In genomic region chr1:224325959-224326358, GRCh38 we compare ENCODE assay signal across 30 cellular contexts.
"Had no signal": no experiment of that assay in that cellular context is flagged by ENCODE, and none has a peak within 500 bp of the region (broad histone marks: within the 10 kb centered on the region; RNA-seq: fewer than 3 reads in every experiment).

No MANE protein-coding gene starts in this region.

- H3K36me3 ChIP-seq: cardiac muscle cell had no signal

- H3K9ac ChIP-seq: SK-N-SH had no signal

- H3K9me3 ChIP-seq: ascending aorta, Peyer's patch, SJSA1, SK-N-SH had no signal

- H3K27me3 Mint-ChIP-seq: activated B cell treated with CpG ODN at 0.5 μM for 24 hours; activated CD8-positive, alpha-beta T cell treated with anti-CD3 and anti-CD28 coated beads for 36 hours; activated naive CD4-positive, alpha-beta T cell treated with anti-CD3 and anti-CD28 coated beads, Interleukin-2, amount 50 U/mL, for 24 hours; activated naive CD8-positive, alpha-beta T cell treated with anti-CD3 and anti-CD28 coated beads, Interleukin-2, amount 10 ng/mL, durations not matched to agents 7 days and 5 days; activated T-helper 17 cell treated with anti-CD3 and anti-CD28 coated beads, Interleukin-2, amount 50 U/mL, for 72 hours; central memory CD8-positive, alpha-beta T cell had no signal

- H3K4me3 ChIP-seq: ascending aorta, cardiac muscle cell, Peyer's patch, SJSA1 had no signal

- H3K4me3 Mint-ChIP-seq: activated B cell treated with CpG ODN at 0.5 μM for 24 hours; activated CD8-positive, alpha-beta T cell treated with anti-CD3 and anti-CD28 coated beads for 36 hours; activated naive CD4-positive, alpha-beta T cell treated with anti-CD3 and anti-CD28 coated beads, Interleukin-2, amount 50 U/mL, for 24 hours; activated naive CD8-positive, alpha-beta T cell treated with anti-CD3 and anti-CD28 coated beads, Interleukin-2, amount 10 ng/mL, durations not matched to agents 7 days and 5 days; activated T-cell treated with anti-CD3 and anti-CD28 coated beads, Interleukin-2, amount 50 U/mL, for 72 hours; activated T-helper 17 cell treated with anti-CD3 and anti-CD28 coated beads, Interleukin-2, amount 50 U/mL, for 72 hours; central memory CD8-positive, alpha-beta T cell; T-helper 1 cell treated with Interleukin-12 subunit alpha and Interleukin-12 subunit beta and Interleukin-4 antibody, amounts not matched to agents 30 μg/mL and 1 μg/mL, for 36 hours had no signal

- H3K27me3 ChIP-seq: ascending aorta, cardiac muscle cell, Peyer's patch, SJSA1 had no signal

- H3K27ac ChIP-seq: ascending aorta, cardiac muscle cell, Peyer's patch, SJSA1 had no signal

- H3K4me2 ChIP-seq: SK-N-SH had no signal

- H3K9me3 Mint-ChIP-seq: activated B cell treated with CpG ODN at 0.5 μM for 24 hours; activated CD8-positive, alpha-beta T cell treated with anti-CD3 and anti-CD28 coated beads for 36 hours; activated naive CD4-positive, alpha-beta T cell treated with anti-CD3 and anti-CD28 coated beads, Interleukin-2, amount 50 U/mL, for 24 hours; activated naive CD8-positive, alpha-beta T cell treated with anti-CD3 and anti-CD28 coated beads, Interleukin-2, amount 10 ng/mL, durations not matched to agents 7 days and 5 days; activated T-cell treated with anti-CD3 and anti-CD28 coated beads, Interleukin-2, amount 50 U/mL, for 72 hours; activated T-helper 17 cell treated with anti-CD3 and anti-CD28 coated beads, Interleukin-2, amount 50 U/mL, for 72 hours; central memory CD8-positive, alpha-beta T cell; T-helper 1 cell treated with Interleukin-12 subunit alpha and Interleukin-12 subunit beta and Interleukin-4 antibody, amounts not matched to agents 30 μg/mL and 1 μg/mL, for 36 hours had no signal

- ATAC-seq: activated CD8-positive, alpha-beta T cell treated with anti-CD3 and anti-CD28 coated beads for 36 hours; activated T-cell treated with anti-CD3 and anti-CD28 coated beads, Interleukin-2, amount 50 U/mL, for 72 hours; activated T-helper 17 cell treated with anti-CD3 and anti-CD28 coated beads, Interleukin-2, amount 50 U/mL, for 72 hours; PC-3 had no signal

- DNase-seq: activated B cell treated with CpG ODN at 0.5 μM for 24 hours; activated CD4-positive, alpha-beta T cell treated with anti-CD3 and anti-CD28 coated beads for 4 hours; activated CD4-positive, CD25-positive, alpha-beta regulatory T cell treated with anti-CD3 and anti-CD28 coated beads, Interleukin-2, amount 50 U/mL, for 72 hours; activated CD8-positive, alpha-beta T cell treated with anti-CD3 and anti-CD28 coated beads for 36 hours; activated effector memory CD4-positive, alpha-beta T cell treated with anti-CD3 and anti-CD28 coated beads, Interleukin-2, amount 50 U/mL, for 16 hours; activated naive CD4-positive, alpha-beta T cell treated with Interleukin-2 at 50 U/mL for 16 hours; activated naive CD8-positive, alpha-beta T cell treated with anti-CD3 and anti-CD28 coated beads, Interleukin-2, amount 10 ng/mL, durations not matched to agents 7 days and 5 days; activated T-cell treated with anti-CD3 and anti-CD28 coated beads, Interleukin-2, amount 50 U/mL, for 1 hour; activated T-cell treated with anti-CD3 and anti-CD28 coated beads, Interleukin-2, amount 50 U/mL, for 72 hours; amygdala; NCI-H1105; NCI-H1417 treated with DMSO at 0.1 percent for 48 hours; NCI-H187 treated with DMSO at 0.1 percent for 48 hours; NCI-H2081; NCI-H2171 treated with DMSO at 0.1 percent for 48 hours; NCI-H2227 treated with DMSO at 0.1 percent for 48 hours; NCI-H524 treated with DMSO at 0.1 percent for 48 hours; PC-3; Peyer's patch; RPMI8226; SHP77 treated with DMSO at 0.1 percent for 48 hours; SK-N-SH; T-helper 9 cell had no signal

- H3K27ac Mint-ChIP-seq: activated B cell treated with CpG ODN at 0.5 μM for 24 hours; activated CD8-positive, alpha-beta T cell treated with anti-CD3 and anti-CD28 coated beads for 36 hours; activated naive CD4-positive, alpha-beta T cell treated with anti-CD3 and anti-CD28 coated beads, Interleukin-2, amount 50 U/mL, for 24 hours; activated naive CD8-positive, alpha-beta T cell treated with anti-CD3 and anti-CD28 coated beads, Interleukin-2, amount 10 ng/mL, durations not matched to agents 7 days and 5 days; activated T-cell treated with anti-CD3 and anti-CD28 coated beads, Interleukin-2, amount 50 U/mL, for 72 hours; activated T-helper 17 cell treated with anti-CD3 and anti-CD28 coated beads, Interleukin-2, amount 50 U/mL, for 72 hours; T-helper 1 cell treated with Interleukin-12 subunit alpha and Interleukin-12 subunit beta and Interleukin-4 antibody, amounts not matched to agents 30 μg/mL and 1 μg/mL, for 36 hours had no signal
